Comparison of ENCODE assay signal across 1 cellular context in genomic region chr12:77894548-77894947, GRCh38.
TF ChIP-seq lines count a peak whose summit lies in the region.

No MANE protein-coding gene starts in this region.

TF ChIP-seq in SK-N-SH treated with all-trans-retinoic acid at 6 μM for 48 hours, 23 proteins besides CTCF, POLR2A, EP300 and RAD21 (continued from another document):
- TF ChIP-seq PATZ1 (CRISPR knock-in tag; IDR thresholded peaks at IDR 0.05; ENCODE audit: borderline replicate concordance), result no peak
- TF ChIP-seq ZC3H10 (CRISPR knock-in tag; IDR thresholded peaks at IDR 0.05), result no peak
- TF ChIP-seq PPARA (CRISPR knock-in tag; IDR thresholded peaks at IDR 0.05; ENCODE audit: borderline replicate concordance), result no peak
- no peak for TF ChIP-seq ZNF70 (CRISPR knock-in tag; IDR thresholded peaks at IDR 0.05)
- no peak for TF ChIP-seq CSDC2 (CRISPR knock-in tag; IDR thresholded peaks at IDR 0.05)
- TF ChIP-seq ARNTL (CRISPR knock-in tag; IDR thresholded peaks at IDR 0.05; ENCODE audit: borderline replicate concordance, low read depth), result no peak
- TF ChIP-seq ESRRG (CRISPR knock-in tag; IDR thresholded peaks at IDR 0.05), result no peak
- TF ChIP-seq TOX (CRISPR knock-in tag; IDR thresholded peaks at IDR 0.05; ENCODE audit: borderline replicate concordance), result no peak
- TF ChIP-seq ZFP30 (CRISPR knock-in tag; IDR thresholded peaks at IDR 0.05), result no peak
- no peak for TF ChIP-seq POU6F1 (CRISPR knock-in tag; IDR thresholded peaks at IDR 0.05; ENCODE audit: borderline replicate concordance, low read depth)
- TF ChIP-seq ZNF565 (CRISPR knock-in tag; conservative IDR thresholded peaks at IDR 0.05; ENCODE audit: low read depth), result no peak
- TF ChIP-seq GLIS3 (CRISPR knock-in tag; IDR thresholded peaks at IDR 0.05), result no peak
